ENCODE assay signal across 1 cellular context in genomic region chr11:64245797-64246623, GRCh38.
TF ChIP-seq lines count a peak whose summit lies in the region.

No MANE protein-coding gene starts in this region.

TF ChIP-seq in K562, 482 proteins besides CTCF, POLR2A, EP300 and RAD21 (continued from another document and continues in another):
- TF ChIP-seq ZNF395 (CRISPR knock-in tag; IDR thresholded peaks at IDR 0.05) = peak; percentile 58
- no peak for TF ChIP-seq NR4A1 (CRISPR knock-in tag; IDR thresholded peaks at IDR 0.05)
- TF ChIP-seq NR4A1 (tag; IDR thresholded peaks at IDR 0.05) = no peak
- TF ChIP-seq RBM15 (IDR thresholded peaks at IDR 0.05; ENCODE audit: insufficient read depth, low read length) = no peak
- no peak for TF ChIP-seq SRSF9 (IDR thresholded peaks at IDR 0.05; ENCODE audit: borderline replicate concordance, low read depth, low read length)
- TF ChIP-seq MYNN (IDR thresholded peaks at IDR 0.05) = 0 out of 2 replicates have a peak, but pooled peaks have one; percentile 37
- TF ChIP-seq MYNN (CRISPR knock-in tag; IDR thresholded peaks at IDR 0.05) = no peak
- no peak for TF ChIP-seq ZNF175 (CRISPR knock-in tag; IDR thresholded peaks at IDR 0.05; ENCODE audit: low read depth)
- peak; percentile 61 for TF ChIP-seq NFE2 (IDR thresholded peaks at IDR 0.05; ENCODE audit: low read depth)
- TF ChIP-seq ZNF639 (CRISPR knock-in tag; conservative IDR thresholded peaks at IDR 0.05 in 1 of 2, IDR thresholded peaks at IDR 0.05 in 1 of 2) = no peak
- TF ChIP-seq FOXK2 (conservative IDR thresholded peaks at IDR 0.05 in 1 of 2, IDR thresholded peaks at IDR 0.05 in 1 of 2; ENCODE audit: low read depth in 2 of 2) = peak in 1 of 2 experiments; percentile 54; a peak in 1 of 4 replicates
- no peak for TF ChIP-seq FOXM1 (IDR thresholded peaks at IDR 0.05; ENCODE audit: low read depth)
- no peak for TF ChIP-seq FOXM1 (CRISPR knock-in tag; IDR thresholded peaks at IDR 0.05; ENCODE audit: low read depth)
- TF ChIP-seq GTF2E2 (tag; IDR thresholded peaks at IDR 0.05) = no peak
- TF ChIP-seq E2F8 (IDR thresholded peaks at IDR 0.05; ENCODE audit: low read depth, partially characterized antibody) = peak; percentile 12
- TF ChIP-seq SIRT6 (IDR thresholded peaks at IDR 0.05; ENCODE audit: low read depth, low read length) = no peak
- TF ChIP-seq FOXP4 (CRISPR knock-in tag; IDR thresholded peaks at IDR 0.05; ENCODE audit: borderline replicate concordance) = no peak
- TF ChIP-seq ZNF445 (CRISPR knock-in tag; IDR thresholded peaks at IDR 0.05; ENCODE audit: low read depth) = no peak
- no peak for TF ChIP-seq ZBTB34 (CRISPR knock-in tag; IDR thresholded peaks at IDR 0.05)
- no peak for TF ChIP-seq SMARCB1 (IDR thresholded peaks at IDR 0.05; ENCODE audit: insufficient read length, low read depth)
- TF ChIP-seq ZSCAN32 (CRISPR knock-in tag; IDR thresholded peaks at IDR 0.05) = no peak
- TF ChIP-seq SIN3B (IDR thresholded peaks at IDR 0.05; ENCODE audit: low read depth) = no peak
- TF ChIP-seq PHF20 (IDR thresholded peaks at IDR 0.05; ENCODE audit: partially characterized antibody) = no peak
- no peak for TF ChIP-seq PBX2 (CRISPR knock-in tag; IDR thresholded peaks at IDR 0.05; ENCODE audit: low read depth)
- no peak for TF ChIP-seq PBX2 (tag; conservative IDR thresholded peaks at IDR 0.05; ENCODE audit: low read depth)
- 0 out of 2 replicates have a peak, but pooled peaks have one; percentile 38 for TF ChIP-seq SOX6 (IDR thresholded peaks at IDR 0.05)
- no peak for TF ChIP-seq E4F1 (CRISPR knock-in tag; IDR thresholded peaks at IDR 0.05; ENCODE audit: borderline replicate concordance)
- TF ChIP-seq ZBTB17 (CRISPR knock-in tag; IDR thresholded peaks at IDR 0.05) = no peak
- no peak for TF ChIP-seq TAF9B (IDR thresholded peaks at IDR 0.05; ENCODE audit: partially characterized antibody)
- peak in 1 of 2 experiments; percentile 80; a peak in 2 of 4 replicates for TF ChIP-seq RCOR1 (IDR thresholded peaks at IDR 0.05; ENCODE audit: borderline replicate concordance in 1 of 2, low read depth in 2 of 2, low read length in 2 of 2)
- TF ChIP-seq PHF21A (IDR thresholded peaks at IDR 0.05; ENCODE audit: borderline replicate concordance, low read depth) = no peak
- TF ChIP-seq PCBP2 (IDR thresholded peaks at IDR 0.05; ENCODE audit: low read depth, low read length, poor library complexity, severe bottlenecking) = no peak
- TF ChIP-seq NONO (IDR thresholded peaks at IDR 0.05; ENCODE audit: low read depth in 2 of 2, low read length in 1 of 2) = peak in 1 of 2 experiments; percentile 56; a peak in 1 of 4 replicates
- TF ChIP-seq CHAMP1 (IDR thresholded peaks at IDR 0.05) = no peak
- no peak for TF ChIP-seq ZNF551 (CRISPR knock-in tag; IDR thresholded peaks at IDR 0.05)
- TF ChIP-seq U2AF2 (optimal IDR thresholded peaks at IDR 0.05; ENCODE audit: low read depth, low read length) = no peak
- no peak for TF ChIP-seq ZSCAN29 (IDR thresholded peaks at IDR 0.05)
- TF ChIP-seq ARNT (IDR thresholded peaks at IDR 0.05) = no peak
- no peak for TF ChIP-seq PCBP1 (IDR thresholded peaks at IDR 0.05; ENCODE audit: low read depth, low read length, poor library complexity, severe bottlenecking)
- TF ChIP-seq ZNF592 (IDR thresholded peaks at IDR 0.05) = peak; percentile 46; the same call in 1 of the 2 replicates
